Comparison of ENCODE assay signal across 8 cellular contexts in genomic region chr10:102114861-102115618, GRCh38. TPM values are rescaled to one million over a fixed set of nuclear protein-coding genes. Genes with fewer than 3 reads are reported as not detected.
DNase-seq lines count a peak whose midpoint lies in the region; ATAC-seq, FAIRE-seq and TF ChIP-seq lines count a peak whose summit lies in the region.

No MANE protein-coding gene starts in this region.

- H3K4me2 ChIP-seq in KMS-11, result peak overlapping the region; percentile 79

- TF ChIP-seq CTCF in KMS-11 (conservative IDR thresholded peaks at IDR 0.05; ENCODE audit: low read depth, low read length), result no peak

- FAIRE-seq in frontal cortex (lab: Jason Lieb, UNC), result no peak

- no peak overlapping the region for H2AFZ ChIP-seq in KMS-11 (ENCODE audit: low read depth)
- H2AFZ ChIP-seq in neuron (ENCODE audit: low read depth, low read length), result no peak overlapping the region

- H3K27ac ChIP-seq in KMS-11 (peak overlapping the region; percentile 36; the same call in 1 of the 2 replicates), substantia nigra (ENCODE audit: low read depth, low read length, poor library complexity, severe bottlenecking) (peak overlapping the region; percentile 90)

- peak; percentile 63 for ATAC-seq in GM21528 (IDR thresholded peaks at IDR 0.05; ENCODE audit: low FRiP score, unreplicated experiment)

- DNase-seq in DMS53 treated with DMSO at 0.1 percent for 48 hours (lab: John Stamatoyannopoulos, UW; ENCODE audit: unreplicated experiment) (peak; percentile 62), SHP77 treated with DMSO at 0.1 percent for 48 hours (lab: John Stamatoyannopoulos, UW) (peak; percentile 39), frontal cortex (ENCODE audit: low spot score in 2 of 2) (peak; percentile 79 to 86), substantia nigra (lab: John Stamatoyannopoulos, UW) (peak; percentile 50 to 94 (median 86))
- peak; percentile 73 for DNase-seq in activated gamma-delta T cell treated with anti-CD3 and anti-CD28 coated beads, Interleukin-2, amount 50 U/mL, for 16 hours (ENCODE audit: low read depth)

- peaks cover 74% of the 10 kb centered on the region for H3K79me2 ChIP-seq in KMS-11 (ENCODE audit: insufficient read depth, low read depth)

- H3K36me3 ChIP-seq in KMS-11 (ENCODE audit: insufficient read depth) (no peaks in the 10 kb centered on the region; the same call in 1 of the 2 replicates), neuron (ENCODE audit: insufficient read depth, low read length) (peaks cover 24% of the 10 kb centered on the region)

- no peaks in the 10 kb centered on the region; the same call in 1 of the 2 replicates for H4K20me1 ChIP-seq in KMS-11 (ENCODE audit: insufficient read depth)

- peaks cover 48% of the 10 kb centered on the region for H3K4me1 ChIP-seq in KMS-11 (ENCODE audit: low read depth, poor library complexity, severe bottlenecking)
- H3K4me1 ChIP-seq in neuron (ENCODE audit: insufficient read depth, low read length), result peaks cover 63% of the 10 kb centered on the region

- H3K9ac ChIP-seq in KMS-11, result peak overlapping the region; percentile 61; the same call in 1 of the 2 replicates

- H3K27me3 ChIP-seq in KMS-11 (ENCODE audit: insufficient read depth, low read depth) (no peaks in the 10 kb centered on the region), neuron (ENCODE audit: insufficient read depth, low read length) (no peaks in the 10 kb centered on the region)

- H3K9me3 ChIP-seq in neuron (ENCODE audit: low read length), result no peaks in the 10 kb centered on the region

- H3K4me3 ChIP-seq in KMS-11 (IDR thresholded peaks at IDR 0.05; ENCODE audit: insufficient read depth, low read depth, low read length) (no peak overlapping the region), neuron (ENCODE audit: low read length) (peak overlapping the region; percentile 61)

RNA-seq across cellular contexts. Expression of gene LDB1, which starts 5.1 kb away (rescaled TPM):
- 94.2 TPM for total RNA-seq in frontal cortex

RNA-seq across cellular contexts. Expression of gene PPRC1, which starts 17.8 kb away (rescaled TPM):
- 8.6 TPM for total RNA-seq in frontal cortex

RNA-seq across cellular contexts. Expression of gene NOLC1, which starts 37.1 kb away (rescaled TPM):
- 40.8 TPM for total RNA-seq in frontal cortex

RNA-seq across cellular contexts. Expression of gene HPS6, which starts 49.9 kb away (rescaled TPM):
- 21.2 TPM for total RNA-seq in frontal cortex

RNA-seq across cellular contexts. Expression of gene ARMH3, which starts 59.1 kb away (rescaled TPM):
- total RNA-seq in frontal cortex, result 23.2 TPM
